1 cellular context compared by ENCODE assay signal in the genomic region with DNA sequence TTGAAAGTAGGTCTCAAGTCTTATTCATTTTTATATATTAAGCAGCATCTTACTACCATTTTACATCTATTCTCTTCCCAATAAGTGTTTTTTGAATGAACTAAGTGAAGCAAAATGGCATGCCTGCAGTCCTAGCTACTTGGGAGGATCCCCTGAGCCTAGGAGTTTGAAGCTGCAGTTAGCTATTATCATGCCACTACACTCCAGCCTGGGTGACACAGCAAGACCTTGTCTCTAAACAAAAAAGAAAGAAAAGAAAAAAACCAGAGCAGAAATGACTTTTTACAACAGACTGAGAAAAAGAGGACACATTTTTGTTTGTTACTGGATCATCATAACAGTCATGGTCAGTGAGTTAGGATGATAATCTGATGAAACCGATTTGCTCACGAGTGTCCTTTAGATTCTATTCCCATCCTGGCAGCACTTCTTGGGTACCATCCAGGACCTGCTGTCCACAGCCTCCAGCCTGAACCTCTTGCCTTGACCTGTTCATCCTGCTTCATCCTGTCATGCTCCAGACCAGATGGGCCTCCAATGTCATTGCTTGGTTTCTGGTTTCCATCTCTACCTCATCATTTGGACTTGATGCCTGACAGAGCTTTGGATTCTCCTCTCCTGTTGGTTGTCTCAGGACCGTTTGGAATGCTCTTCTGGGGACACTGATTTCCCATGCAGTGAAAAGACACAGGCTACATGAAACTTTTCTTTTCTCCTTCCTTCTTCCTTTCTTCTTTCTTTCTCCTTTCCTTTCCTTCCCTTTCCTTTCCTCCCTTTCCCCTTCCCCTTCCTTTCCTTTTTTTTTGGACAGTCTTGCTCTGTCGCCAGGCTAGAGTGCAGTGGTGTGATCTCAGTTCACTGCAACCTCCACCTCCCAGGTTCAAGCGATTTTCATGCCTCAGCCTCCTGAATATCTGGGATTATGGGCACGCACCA.
TF ChIP-seq lines count a peak whose summit lies in the region.

No MANE protein-coding gene starts in this region.

TF ChIP-seq in GM12878, 131 proteins besides CTCF, POLR2A, EP300 and RAD21:
- TF ChIP-seq KDM1A (IDR thresholded peaks at IDR 0.05; ENCODE audit: borderline replicate concordance) (no peak), RAD51 (IDR thresholded peaks at IDR 0.05) (no peak), MXI1 (IDR thresholded peaks at IDR 0.05; ENCODE audit: low read depth, low read length) (no peak), TAF1 (IDR thresholded peaks at IDR 0.05; ENCODE audit: borderline replicate concordance, low read depth, low read length) (no peak), TCF7 (IDR thresholded peaks at IDR 0.05; ENCODE audit: borderline replicate concordance) (no peak), FOS (IDR thresholded peaks at IDR 0.05; ENCODE audit: borderline replicate concordance, extremely low read depth, insufficient read length) (no peak), FOXK2 (IDR thresholded peaks at IDR 0.05) (no peak), MYC (IDR thresholded peaks at IDR 0.05; ENCODE audit: insufficient read depth, insufficient read length, insufficient replicate concordance, low read length, severe bottlenecking) (no peak), CHD1 (IDR thresholded peaks at IDR 0.05; ENCODE audit: low read depth, low read length) (no peak), STAT1 (conservative IDR thresholded peaks at IDR 0.05) (no peak)
- TF ChIP-seq, protein P1, sequence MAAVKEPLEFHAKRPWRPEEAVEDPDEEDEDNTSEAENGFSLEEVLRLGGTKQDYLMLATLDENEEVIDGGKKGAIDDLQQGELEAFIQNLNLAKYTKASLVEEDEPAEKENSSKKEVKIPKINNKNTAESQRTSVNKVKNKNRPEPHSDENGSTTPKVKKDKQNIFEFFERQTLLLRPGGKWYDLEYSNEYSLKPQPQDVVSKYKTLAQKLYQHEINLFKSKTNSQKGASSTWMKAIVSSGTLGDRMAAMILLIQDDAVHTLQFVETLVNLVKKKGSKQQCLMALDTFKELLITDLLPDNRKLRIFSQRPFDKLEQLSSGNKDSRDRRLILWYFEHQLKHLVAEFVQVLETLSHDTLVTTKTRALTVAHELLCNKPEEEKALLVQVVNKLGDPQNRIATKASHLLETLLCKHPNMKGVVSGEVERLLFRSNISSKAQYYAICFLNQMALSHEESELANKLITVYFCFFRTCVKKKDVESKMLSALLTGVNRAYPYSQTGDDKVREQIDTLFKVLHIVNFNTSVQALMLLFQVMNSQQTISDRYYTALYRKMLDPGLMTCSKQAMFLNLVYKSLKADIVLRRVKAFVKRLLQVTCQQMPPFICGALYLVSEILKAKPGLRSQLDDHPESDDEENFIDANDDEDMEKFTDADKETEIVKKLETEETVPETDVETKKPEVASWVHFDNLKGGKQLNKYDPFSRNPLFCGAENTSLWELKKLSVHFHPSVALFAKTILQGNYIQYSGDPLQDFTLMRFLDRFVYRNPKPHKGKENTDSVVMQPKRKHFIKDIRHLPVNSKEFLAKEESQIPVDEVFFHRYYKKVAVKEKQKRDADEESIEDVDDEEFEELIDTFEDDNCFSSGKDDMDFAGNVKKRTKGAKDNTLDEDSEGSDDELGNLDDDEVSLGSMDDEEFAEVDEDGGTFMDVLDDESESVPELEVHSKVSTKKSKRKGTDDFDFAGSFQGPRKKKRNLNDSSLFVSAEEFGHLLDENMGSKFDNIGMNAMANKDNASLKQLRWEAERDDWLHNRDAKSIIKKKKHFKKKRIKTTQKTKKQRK (IDR thresholded peaks at IDR 0.05; ENCODE audit: low read depth, low read length): no peak
